Comparison of ENCODE assay signal across 16 cellular contexts in genomic region chr19:5228490-5228889, GRCh38.
DNase-seq lines count a peak whose midpoint lies in the region; ATAC-seq and TF ChIP-seq lines count a peak whose summit lies in the region.
"Had no signal": no experiment of that assay in that cellular context is flagged by ENCODE, and none has a peak within 500 bp of the region (broad histone marks: within the 10 kb centered on the region; RNA-seq: fewer than 3 reads in every experiment).

No MANE protein-coding gene starts in this region.

- H3K36me3 ChIP-seq in IMR-90 (ENCODE audit: control insufficient read depth, insufficient read depth, low read length), result peaks cover 34% of the 10 kb centered on the region
- H3K36me3 ChIP-seq: BLaER1 treated with 17β-estradiol and CSF1 and Interleukin-3, amounts not matched to agents 10 nM and 100 nM had no signal

- H2AK5ac ChIP-seq in IMR-90 (ENCODE audit: low read depth, low read length), result no peak overlapping the region

- ATAC-seq in IMR-90 (ENCODE audit: low read depth) (no peak), Right ventricle myocardium superior (ENCODE audit: poor library complexity) (no peak), HG03460 (IDR thresholded peaks at IDR 0.05; ENCODE audit: unreplicated experiment) (no peak)
- no peak for ATAC-seq in central memory CD8-positive, alpha-beta T cell (replicated peaks; ENCODE audit: extremely low read depth, poor library complexity, severe bottlenecking)
- no peak for ATAC-seq in stimulated activated naive CD8-positive, alpha-beta T cell treated with anti-CD3 and anti-CD28 coated beads, Interleukin-15, amount 100 ng/mL, for 72 hours

- no peak overlapping the region for H3K4me2 ChIP-seq in IMR-90 (ENCODE audit: low read depth, low read length)
- H3K4me2 ChIP-seq: BLaER1 treated with 17β-estradiol and CSF1 and Interleukin-3, amounts not matched to agents 10 nM and 100 nM had no signal

- no peak overlapping the region for H3K9ac ChIP-seq in IMR-90 (ENCODE audit: low read depth, low read length)
- H3K9ac ChIP-seq: BLaER1 treated with 17β-estradiol and CSF1 and Interleukin-3, amounts not matched to agents 10 nM and 100 nM had no signal

- no peak overlapping the region for H3K18ac ChIP-seq in IMR-90 (ENCODE audit: low read depth, low read length)

- no peak overlapping the region for H3K23ac ChIP-seq in IMR-90 (ENCODE audit: low read depth, low read length)

- dilution Hi-C loops in IMR-90 (cut with HindIII; ENCODE audit: low sequenced_read_pairs, unreplicated experiment), result no loop called here

- no peak overlapping the region for H2AFZ ChIP-seq in IMR-90 (replicated peaks; ENCODE audit: low read length, poor library complexity)

- intact Hi-C loops in activated naive CD4-positive, alpha-beta T cell treated with anti-CD3 and anti-CD28 coated beads for 36 hours (cut with micrococcal nuclease), result no loop called here
- intact Hi-C loops in IMR-90 (cut with micrococcal nuclease) (no loop called here), Right ventricle myocardium superior (cut with DNase I) (no loop called here)

- no peaks in the 10 kb centered on the region for H3K4me1 ChIP-seq in IMR-90 (ENCODE audit: control insufficient read depth, insufficient read depth, low read length)
- H3K4me1 ChIP-seq: BLaER1 treated with 17β-estradiol and CSF1 and Interleukin-3, amounts not matched to agents 10 nM and 100 nM had no signal

- H3K4me1 Mint-ChIP-seq in activated naive CD4-positive, alpha-beta T cell treated with anti-CD3 and anti-CD28 coated beads, Interleukin-2, amount 50 U/mL, for 24 hours, result peaks cover 10% of the 10 kb centered on the region
- H3K4me1 Mint-ChIP-seq in activated naive CD4-positive, alpha-beta T cell treated with anti-CD3 and anti-CD28 coated beads for 36 hours (ENCODE audit: low read depth), result peaks cover 6% of the 10 kb centered on the region
- peaks cover 14% of the 10 kb centered on the region for H3K4me1 Mint-ChIP-seq in central memory CD8-positive, alpha-beta T cell
- peaks cover 15% of the 10 kb centered on the region for H3K4me1 Mint-ChIP-seq in stimulated activated naive CD8-positive, alpha-beta T cell treated with anti-CD3 and anti-CD28 coated beads, Interleukin-15, amount 100 ng/mL, for 72 hours

- no peak for TF ChIP-seq CTCF in IMR-90 (conservative IDR thresholded peaks at IDR 0.05; ENCODE audit: low read depth, low read length)

- no peaks in the 10 kb centered on the region for H3K9me3 Mint-ChIP-seq in activated naive CD4-positive, alpha-beta T cell treated with anti-CD3 and anti-CD28 coated beads, Interleukin-2, amount 50 U/mL, for 24 hours
- H3K9me3 Mint-ChIP-seq in activated naive CD4-positive, alpha-beta T cell treated with anti-CD3 and anti-CD28 coated beads for 36 hours, result no peaks in the 10 kb centered on the region
- no peaks in the 10 kb centered on the region for H3K9me3 Mint-ChIP-seq in central memory CD8-positive, alpha-beta T cell
- no peaks in the 10 kb centered on the region for H3K9me3 Mint-ChIP-seq in stimulated activated naive CD8-positive, alpha-beta T cell treated with anti-CD3 and anti-CD28 coated beads, Interleukin-15, amount 100 ng/mL, for 72 hours

- H3K27me3 Mint-ChIP-seq in activated naive CD4-positive, alpha-beta T cell treated with anti-CD3 and anti-CD28 coated beads, Interleukin-2, amount 50 U/mL, for 24 hours, result peaks cover 15% of the 10 kb centered on the region
- peaks cover 15% of the 10 kb centered on the region for H3K27me3 Mint-ChIP-seq in activated naive CD4-positive, alpha-beta T cell treated with anti-CD3 and anti-CD28 coated beads for 36 hours (ENCODE audit: low read depth)
- peaks cover 49% of the 10 kb centered on the region for H3K27me3 Mint-ChIP-seq in central memory CD8-positive, alpha-beta T cell
- peaks cover 36% of the 10 kb centered on the region for H3K27me3 Mint-ChIP-seq in stimulated activated naive CD8-positive, alpha-beta T cell treated with anti-CD3 and anti-CD28 coated beads, Interleukin-15, amount 100 ng/mL, for 72 hours

- DNase-seq in activated naive CD4-positive, alpha-beta T cell treated with anti-CD3 and anti-CD28 coated beads for 36 hours, result no peak
- no peak for DNase-seq in IMR-90
- no peak for DNase-seq in central memory CD8-positive, alpha-beta T cell (ENCODE audit: low spot score in 2 of 2)
- no peak for DNase-seq in stimulated activated naive CD8-positive, alpha-beta T cell treated with anti-CD3 and anti-CD28 coated beads, Interleukin-15, amount 100 ng/mL, for 72 hours
- DNase-seq in Right ventricle myocardium superior, result no peak
- no peak for DNase-seq in H4 (ENCODE audit: low spot score)
- DNase-seq: DND-41, H7, MM.1S, NCI-H1092, NCI-H1436 treated with DMSO at 0.1 percent for 48 hours, NCI-H2029, NCI-H446 treated with DMSO at 0.1 percent for 48 hours had no signal

- H3K4ac ChIP-seq in IMR-90 (ENCODE audit: low read depth, low read length), result no peak overlapping the region

- POLR2A ChIA-PET in IMR-90 (lab: Charles Lee; ENCODE audit: unreplicated experiment), result no interaction called here

- H3K27me3 ChIP-seq in IMR-90 (ENCODE audit: control insufficient read depth, insufficient read depth, low read length), result no peaks in the 10 kb centered on the region
- H3K27me3 ChIP-seq: BLaER1 treated with 17β-estradiol and CSF1 and Interleukin-3, amounts not matched to agents 10 nM and 100 nM had no signal

- peaks cover 0 to 8% of the 10 kb centered on the region in 2 experiments; a peak in 1 of 4 replicates for H3K79me1 ChIP-seq in IMR-90 (ENCODE audit: low read depth in 1 of 2, low read length in 2 of 2)

- no peak overlapping the region for H4K8ac ChIP-seq in IMR-90 (ENCODE audit: low read depth in 2 of 2, low read length in 2 of 2)

- no peak overlapping the region for H2BK5ac ChIP-seq in IMR-90 (ENCODE audit: low read depth, low read length, poor library complexity, severe bottlenecking)

- H2BK20ac ChIP-seq in IMR-90 (ENCODE audit: low read depth, low read length), result no peak overlapping the region

- H2AK9ac ChIP-seq in IMR-90 (replicated peaks; ENCODE audit: low read depth, low read length, poor library complexity), result peak overlapping the region; percentile 28

- no peaks in the 10 kb centered on the region; the same call in 1 of the 2 replicates for H4K20me1 ChIP-seq in IMR-90 (ENCODE audit: insufficient read depth, low read length)

- no peak overlapping the region for H2BK15ac ChIP-seq in IMR-90 (ENCODE audit: low read depth, low read length)

- TF ChIP-seq POLR2A in IMR-90 (IDR thresholded peaks at IDR 0.05; ENCODE audit: low read depth, low read length), result no peak

- no peaks in the 10 kb centered on the region for H3K36me3 Mint-ChIP-seq in activated naive CD4-positive, alpha-beta T cell treated with anti-CD3 and anti-CD28 coated beads, Interleukin-2, amount 50 U/mL, for 24 hours
- H3K36me3 Mint-ChIP-seq in activated naive CD4-positive, alpha-beta T cell treated with anti-CD3 and anti-CD28 coated beads for 36 hours (ENCODE audit: low read depth), result no peaks in the 10 kb centered on the region
- H3K36me3 Mint-ChIP-seq in central memory CD8-positive, alpha-beta T cell (ENCODE audit: insufficient read depth), result no peaks in the 10 kb centered on the region

- BruUV-seq in IMR-90 (replicated peaks; lab: Mats Ljungman, UMichigan), result no TSS peak

- H4K91ac ChIP-seq in IMR-90 (ENCODE audit: insufficient read depth, low read depth, low read length), result no peak overlapping the region

- peak overlapping the region; percentile 46 for H3K27ac Mint-ChIP-seq in activated naive CD4-positive, alpha-beta T cell treated with anti-CD3 and anti-CD28 coated beads, Interleukin-2, amount 50 U/mL, for 24 hours
- no peak overlapping the region for H3K27ac Mint-ChIP-seq in activated naive CD4-positive, alpha-beta T cell treated with anti-CD3 and anti-CD28 coated beads for 36 hours
- no peak overlapping the region for H3K27ac Mint-ChIP-seq in central memory CD8-positive, alpha-beta T cell (ENCODE audit: low read depth)
- H3K27ac Mint-ChIP-seq in stimulated activated naive CD8-positive, alpha-beta T cell treated with anti-CD3 and anti-CD28 coated beads, Interleukin-15, amount 100 ng/mL, for 72 hours, result no peak overlapping the region

- no peak overlapping the region for H2BK120ac ChIP-seq in IMR-90 (ENCODE audit: low read depth, low read length)

- no peak overlapping the region for H3K14ac ChIP-seq in IMR-90 (replicated peaks; ENCODE audit: low read depth, low read length)

- no peak overlapping the region for H3K4me3 ChIP-seq in IMR-90 (ENCODE audit: insufficient read depth, low read depth, low read length)
- H3K4me3 ChIP-seq: BLaER1 treated with 17β-estradiol and CSF1 and Interleukin-3, amounts not matched to agents 10 nM and 100 nM had no signal

- WGBS in IMR-90 (ENCODE audit: extremely low coverage in 2 of 2, insufficient read length in 1 of 2), 2 experiments, result 100% methylated on average over 1 of the region's 6 CpGs; no CpG with 5 or more reads in 1 of the 2 experiments

- H3K27ac ChIP-seq in IMR-90 (ENCODE audit: insufficient read depth, low read length), result no peak overlapping the region
- H3K27ac ChIP-seq: BLaER1 treated with 17β-estradiol and CSF1 and Interleukin-3, amounts not matched to agents 10 nM and 100 nM had no signal

- peak overlapping the region; percentile 62 for H3K4me3 Mint-ChIP-seq in activated naive CD4-positive, alpha-beta T cell treated with anti-CD3 and anti-CD28 coated beads, Interleukin-2, amount 50 U/mL, for 24 hours
- no peak overlapping the region for H3K4me3 Mint-ChIP-seq in activated naive CD4-positive, alpha-beta T cell treated with anti-CD3 and anti-CD28 coated beads for 36 hours
- H3K4me3 Mint-ChIP-seq in central memory CD8-positive, alpha-beta T cell, result peak overlapping the region; percentile 53
- peak overlapping the region; percentile 71 to 79 for H3K4me3 Mint-ChIP-seq in stimulated activated naive CD8-positive, alpha-beta T cell treated with anti-CD3 and anti-CD28 coated beads, Interleukin-15, amount 100 ng/mL, for 72 hours

- H3K56ac ChIP-seq in IMR-90 (ENCODE audit: extremely low read depth, insufficient read depth, low read length), result no peak overlapping the region

- no peak overlapping the region for H4K5ac ChIP-seq in IMR-90 (ENCODE audit: low read depth, low read length)

- no peak for TF ChIP-seq RAD21 in IMR-90 (IDR thresholded peaks at IDR 0.05; ENCODE audit: low read length)

- CTCF ChIA-PET in activated naive CD4-positive, alpha-beta T cell treated with anti-CD3 and anti-CD28 coated beads for 36 hours (lab: Charles Lee), result no interaction called here
- CTCF ChIA-PET in IMR-90 (lab: Yijun Ruan, JAX), result no interaction called here

- H3K9me1 ChIP-seq in IMR-90 (ENCODE audit: insufficient read depth, low read length), result peaks cover 13% of the 10 kb centered on the region

- in situ Hi-C loops in IMR-90 (cut with MboI; ENCODE audit: low sequenced_read_pairs), result no loop called here

- H3K9me3 ChIP-seq in IMR-90 (ENCODE audit: control insufficient read depth, insufficient read depth, low read length), result no peaks in the 10 kb centered on the region
- H3K9me3 ChIP-seq: BLaER1 treated with 17β-estradiol and CSF1 and Interleukin-3, amounts not matched to agents 10 nM and 100 nM had no signal

TF ChIP-seq in IMR-90, 13 proteins besides CTCF, POLR2A, EP300 and RAD21 (continues in another document):
- TF ChIP-seq CHD1 (IDR thresholded peaks at IDR 0.05; ENCODE audit: low read depth, low read length), result no peak
- no peak for TF ChIP-seq SMC3 (IDR thresholded peaks at IDR 0.05; ENCODE audit: low read depth, low read length)
